In the genomic region with DNA sequence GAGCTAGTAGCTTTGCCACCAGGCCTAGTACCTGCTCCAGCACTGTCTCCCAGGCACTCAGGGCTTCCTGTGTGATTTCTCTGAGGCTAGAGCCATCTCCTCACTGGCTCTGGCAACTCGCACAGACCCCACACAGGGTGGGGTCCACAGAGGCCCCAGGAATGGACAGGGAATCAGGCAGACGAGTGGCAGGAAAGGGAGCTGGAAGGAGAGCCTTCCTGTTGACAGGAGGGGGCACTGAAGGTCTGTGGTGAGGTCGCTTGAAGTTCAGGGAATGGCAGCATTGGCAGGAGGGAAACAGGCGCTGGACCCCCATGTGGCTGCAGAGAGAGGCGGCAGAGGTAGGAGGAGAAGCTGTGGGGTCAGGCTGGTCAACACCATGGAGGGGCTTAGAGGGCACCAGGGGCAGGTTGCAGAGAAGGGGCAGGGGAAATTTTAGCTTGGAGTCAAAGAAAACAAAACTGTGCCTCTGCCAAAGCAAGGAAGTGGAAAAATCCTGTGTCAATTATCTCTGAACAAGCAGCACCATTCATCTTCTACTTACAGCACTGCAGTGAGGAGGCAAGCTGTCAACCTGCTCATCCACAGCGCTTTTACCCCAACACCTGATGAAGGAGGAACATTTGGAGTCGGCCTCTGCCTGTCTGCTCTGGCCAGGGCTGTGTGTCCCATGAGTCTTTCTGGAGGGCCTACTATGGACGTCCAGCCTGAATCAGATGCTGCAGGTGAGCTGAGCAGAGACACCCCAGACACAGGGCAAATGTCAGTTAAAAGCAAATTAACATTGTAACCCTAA, we compare ENCODE assay signal across 1 cellular context.
TF ChIP-seq lines count a peak whose summit lies in the region.

No MANE protein-coding gene starts in this region.

TF ChIP-seq in GM23338, 12 proteins besides CTCF, POLR2A, EP300 and RAD21 (continued from another document):
- TF ChIP-seq, protein P1, sequence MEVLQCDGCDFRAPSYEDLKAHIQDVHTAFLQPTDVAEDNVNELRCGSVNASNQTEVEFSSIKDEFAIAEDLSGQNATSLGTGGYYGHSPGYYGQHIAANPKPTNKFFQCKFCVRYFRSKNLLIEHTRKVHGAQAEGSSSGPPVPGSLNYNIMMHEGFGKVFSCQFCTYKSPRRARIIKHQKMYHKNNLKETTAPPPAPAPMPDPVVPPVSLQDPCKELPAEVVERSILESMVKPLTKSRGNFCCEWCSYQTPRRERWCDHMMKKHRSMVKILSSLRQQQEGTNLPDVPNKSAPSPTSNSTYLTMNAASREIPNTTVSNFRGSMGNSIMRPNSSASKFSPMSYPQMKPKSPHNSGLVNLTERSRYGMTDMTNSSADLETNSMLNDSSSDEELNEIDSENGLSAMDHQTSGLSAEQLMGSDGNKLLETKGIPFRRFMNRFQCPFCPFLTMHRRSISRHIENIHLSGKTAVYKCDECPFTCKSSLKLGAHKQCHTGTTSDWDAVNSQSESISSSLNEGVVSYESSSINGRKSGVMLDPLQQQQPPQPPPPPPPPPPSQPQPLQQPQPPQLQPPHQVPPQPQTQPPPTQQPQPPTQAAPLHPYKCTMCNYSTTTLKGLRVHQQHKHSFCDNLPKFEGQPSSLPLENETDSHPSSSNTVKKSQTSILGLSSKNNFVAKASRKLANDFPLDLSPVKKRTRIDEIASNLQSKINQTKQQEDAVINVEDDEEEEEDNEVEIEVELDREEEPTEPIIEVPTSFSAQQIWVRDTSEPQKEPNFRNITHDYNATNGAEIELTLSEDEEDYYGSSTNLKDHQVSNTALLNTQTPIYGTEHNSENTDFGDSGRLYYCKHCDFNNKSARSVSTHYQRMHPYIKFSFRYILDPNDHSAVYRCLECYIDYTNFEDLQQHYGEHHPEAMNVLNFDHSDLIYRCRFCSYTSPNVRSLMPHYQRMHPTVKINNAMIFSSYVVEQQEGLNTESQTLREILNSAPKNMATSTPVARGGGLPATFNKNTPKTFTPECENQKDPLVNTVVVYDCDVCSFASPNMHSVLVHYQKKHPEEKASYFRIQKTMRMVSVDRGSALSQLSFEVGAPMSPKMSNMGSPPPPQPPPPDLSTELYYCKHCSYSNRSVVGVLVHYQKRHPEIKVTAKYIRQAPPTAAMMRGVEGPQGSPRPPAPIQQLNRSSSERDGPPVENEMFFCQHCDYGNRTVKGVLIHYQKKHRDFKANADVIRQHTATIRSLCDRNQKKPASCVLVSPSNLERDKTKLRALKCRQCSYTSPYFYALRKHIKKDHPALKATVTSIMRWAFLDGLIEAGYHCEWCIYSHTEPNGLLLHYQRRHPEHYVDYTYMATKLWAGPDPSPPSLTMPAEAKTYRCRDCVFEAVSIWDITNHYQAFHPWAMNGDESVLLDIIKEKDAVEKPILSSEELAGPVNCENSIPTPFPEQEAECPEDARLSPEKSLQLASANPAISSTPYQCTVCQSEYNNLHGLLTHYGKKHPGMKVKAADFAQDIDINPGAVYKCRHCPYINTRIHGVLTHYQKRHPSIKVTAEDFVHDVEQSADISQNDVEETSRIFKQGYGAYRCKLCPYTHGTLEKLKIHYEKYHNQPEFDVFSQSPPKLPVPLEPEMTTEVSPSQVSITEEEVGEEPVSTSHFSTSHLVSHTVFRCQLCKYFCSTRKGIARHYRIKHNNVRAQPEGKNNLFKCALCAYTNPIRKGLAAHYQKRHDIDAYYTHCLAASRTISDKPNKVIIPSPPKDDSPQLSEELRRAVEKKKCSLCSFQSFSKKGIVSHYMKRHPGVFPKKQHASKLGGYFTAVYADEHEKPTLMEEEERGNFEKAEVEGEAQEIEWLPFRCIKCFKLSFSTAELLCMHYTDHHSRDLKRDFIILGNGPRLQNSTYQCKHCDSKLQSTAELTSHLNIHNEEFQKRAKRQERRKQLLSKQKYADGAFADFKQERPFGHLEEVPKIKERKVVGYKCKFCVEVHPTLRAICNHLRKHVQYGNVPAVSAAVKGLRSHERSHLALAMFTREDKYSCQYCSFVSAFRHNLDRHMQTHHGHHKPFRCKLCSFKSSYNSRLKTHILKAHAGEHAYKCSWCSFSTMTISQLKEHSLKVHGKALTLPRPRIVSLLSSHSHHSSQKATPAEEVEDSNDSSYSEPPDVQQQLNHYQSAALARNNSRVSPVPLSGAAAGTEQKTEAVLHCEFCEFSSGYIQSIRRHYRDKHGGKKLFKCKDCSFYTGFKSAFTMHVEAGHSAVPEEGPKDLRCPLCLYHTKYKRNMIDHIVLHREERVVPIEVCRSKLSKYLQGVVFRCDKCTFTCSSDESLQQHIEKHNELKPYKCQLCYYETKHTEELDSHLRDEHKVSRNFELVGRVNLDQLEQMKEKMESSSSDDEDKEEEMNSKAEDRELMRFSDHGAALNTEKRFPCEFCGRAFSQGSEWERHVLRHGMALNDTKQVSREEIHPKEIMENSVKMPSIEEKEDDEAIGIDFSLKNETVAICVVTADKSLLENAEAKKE (CRISPR knock-in tag; IDR thresholded peaks at IDR 0.05) = no peak
- TF ChIP-seq CREB1 (CRISPR knock-in tag; IDR thresholded peaks at IDR 0.05; ENCODE audit: low read depth) = no peak
- TF ChIP-seq, protein P2, sequence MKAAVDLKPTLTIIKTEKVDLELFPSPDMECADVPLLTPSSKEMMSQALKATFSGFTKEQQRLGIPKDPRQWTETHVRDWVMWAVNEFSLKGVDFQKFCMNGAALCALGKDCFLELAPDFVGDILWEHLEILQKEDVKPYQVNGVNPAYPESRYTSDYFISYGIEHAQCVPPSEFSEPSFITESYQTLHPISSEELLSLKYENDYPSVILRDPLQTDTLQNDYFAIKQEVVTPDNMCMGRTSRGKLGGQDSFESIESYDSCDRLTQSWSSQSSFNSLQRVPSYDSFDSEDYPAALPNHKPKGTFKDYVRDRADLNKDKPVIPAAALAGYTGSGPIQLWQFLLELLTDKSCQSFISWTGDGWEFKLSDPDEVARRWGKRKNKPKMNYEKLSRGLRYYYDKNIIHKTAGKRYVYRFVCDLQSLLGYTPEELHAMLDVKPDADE (IDR thresholded peaks at IDR 0.05) = no peak
- no peak for TF ChIP-seq EZH2phosphoT487 (IDR thresholded peaks at IDR 0.05; ENCODE audit: unreplicated experiment)
- no peak for TF ChIP-seq EZH2 (IDR thresholded peaks at IDR 0.05; ENCODE audit: low read depth, unreplicated experiment)
